Comparison of ENCODE assay signal across 8 cellular contexts in the genomic region with DNA sequence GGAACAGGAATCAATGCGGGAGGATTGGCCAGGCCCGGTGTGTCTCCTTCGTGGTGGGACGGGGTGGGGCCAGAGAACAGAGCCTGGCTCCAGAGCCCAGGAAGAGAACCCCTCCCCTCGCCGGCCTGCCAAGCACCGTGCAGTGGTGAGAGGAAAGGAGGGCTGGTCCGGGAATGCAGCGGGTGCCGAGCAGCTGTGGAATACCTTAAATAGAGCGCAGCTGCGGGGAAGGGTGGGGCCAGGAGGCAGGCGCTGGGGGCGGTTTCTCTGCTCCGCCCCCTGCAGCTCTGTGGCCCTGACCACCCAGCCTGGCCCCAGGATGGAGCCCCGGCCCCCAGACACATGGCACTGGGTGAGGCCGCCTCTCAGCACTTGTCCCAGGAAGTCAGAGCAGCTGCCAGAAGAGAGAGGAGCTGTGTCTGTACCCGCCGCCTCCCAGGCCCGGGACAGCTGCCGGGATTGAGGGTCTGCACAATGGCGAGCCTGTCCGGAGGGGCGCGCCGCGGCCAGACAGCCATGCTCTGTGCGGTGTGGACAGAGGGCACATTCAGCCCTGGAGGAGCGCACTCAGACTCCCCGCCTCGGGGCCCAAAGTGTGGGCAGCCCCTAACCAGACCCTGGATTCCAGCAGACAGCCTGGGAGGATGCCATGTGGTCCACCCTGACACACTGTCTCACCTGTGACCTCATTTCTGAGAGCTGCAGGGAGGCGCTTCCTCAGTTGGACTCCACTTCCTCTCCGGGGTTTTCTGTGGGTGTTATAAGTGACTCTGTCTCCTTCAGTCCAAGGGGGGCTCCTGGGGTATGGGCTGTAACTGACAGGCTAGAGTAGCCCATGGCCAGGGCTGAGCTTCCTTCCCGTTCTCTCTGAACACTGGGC.
DNase-seq lines count a peak whose midpoint lies in the region; ATAC-seq and TF ChIP-seq lines count a peak whose summit lies in the region.

No MANE protein-coding gene starts in this region.

- H3K36me3 Mint-ChIP-seq in T-cell: peaks cover 18% of the 10 kb centered on the region

- TF ChIP-seq CTCF in fibroblast of lung (conservative IDR thresholded peaks at IDR 0.05 in 1 of 2, IDR thresholded peaks at IDR 0.05 in 1 of 2; ENCODE audit: low read depth in 1 of 2, low read length in 2 of 2) (no peak), osteoblast (IDR thresholded peaks at IDR 0.05; ENCODE audit: extremely low read depth, low read depth, low read length) (no peak), GM10266 (IDR thresholded peaks at IDR 0.05; ENCODE audit: control insufficient read depth, insufficient read depth, low read depth, missing control alignments) (no peak)

- H3K4me1 Mint-ChIP-seq in T-cell: peaks cover 71 to 90% (median 80%) of the 10 kb centered on the region in 3 donors

- ATAC-seq in T-cell (replicated peaks in 1 of 4) (peak in 2 of 4 experiments; percentile 31 to 66), GM21360 (IDR thresholded peaks at IDR 0.05; ENCODE audit: unreplicated experiment) (no peak)

- CTCF ChIA-PET in T-cell (lab: Charles Lee): interaction anchor here in 1 of 2 donors (0.5 to 1.4 kb wide), 3 partner anchors 8 to 86 kb away, joined by 3 to 8 read pairs (median 5); no protein-coding TSS in a partner anchor

- peak overlapping the region in 2 of 3 donors; percentile 59 to 92 for H3K4me3 Mint-ChIP-seq in T-cell

- H3K9me3 Mint-ChIP-seq in T-cell: no peaks in the 10 kb centered on the region

- H3K79me2 ChIP-seq in fibroblast of lung (ENCODE audit: control insufficient read depth, insufficient read depth, low read length) (peaks cover 92% of the 10 kb centered on the region), osteoblast (ENCODE audit: insufficient read depth, low read length) (peaks cover 95% of the 10 kb centered on the region)

- H3K27me3 Mint-ChIP-seq in T-cell: no peaks in the 10 kb centered on the region

- H3K4me2 ChIP-seq in fibroblast of lung (ENCODE audit: extremely low read depth, insufficient read depth, low read length) (peak overlapping the region; percentile 32), osteoblast (ENCODE audit: insufficient read depth, low read length) (no peak overlapping the region)

- peak overlapping the region; percentile 93 to 100 for H3K27ac Mint-ChIP-seq in T-cell

- H3K4me1 ChIP-seq in fibroblast of lung (ENCODE audit: control insufficient read depth, extremely low read depth, insufficient read depth, low read length) (peaks cover 46% of the 10 kb centered on the region), osteoblast (ENCODE audit: insufficient read depth, low read length) (peaks cover 70% of the 10 kb centered on the region)

- H3K4me3 ChIP-seq in fibroblast of lung (replicated peaks in 1 of 4; ENCODE audit: control extremely low read depth in 1 of 4, insufficient read depth in 1 of 4, low read depth in 3 of 4, low read length in 4 of 4) (no peak overlapping the region), osteoblast (ENCODE audit: insufficient read depth, low read length) (no peak overlapping the region)

- H4K20me1 ChIP-seq in fibroblast of lung (ENCODE audit: control insufficient read depth, extremely low read depth, insufficient read depth, low read length) (no peaks in the 10 kb centered on the region), osteoblast (ENCODE audit: insufficient read depth, low read length) (peaks cover 24% of the 10 kb centered on the region)

- no peak overlapping the region for H2AFZ ChIP-seq in fibroblast of lung (ENCODE audit: low read length)
- no peak overlapping the region for H2AFZ ChIP-seq in osteoblast (ENCODE audit: low read length)

- peaks cover 13% of the 10 kb centered on the region for H3K36me3 ChIP-seq in fibroblast of lung (ENCODE audit: control insufficient read depth, insufficient read depth, low read length)
- H3K36me3 ChIP-seq in osteoblast (ENCODE audit: insufficient read depth, low read length): peaks cover 14% of the 10 kb centered on the region

- H3K27ac ChIP-seq in fibroblast of lung (ENCODE audit: insufficient read depth, low read length) (peak overlapping the region; percentile 52), osteoblast (ENCODE audit: low read depth, low read length) (peak overlapping the region; percentile 58)

- H3K9ac ChIP-seq in fibroblast of lung (ENCODE audit: insufficient read depth, low read length): peak overlapping the region; percentile 0

- H3K27me3 ChIP-seq in fibroblast of lung (ENCODE audit: control insufficient read depth, insufficient read depth, low read length) (no peaks in the 10 kb centered on the region), osteoblast (ENCODE audit: insufficient read depth, low read length) (no peaks in the 10 kb centered on the region)

- H3K9me3 ChIP-seq in fibroblast of lung (ENCODE audit: control insufficient read depth, insufficient read depth, low read depth, low read length) (no peaks in the 10 kb centered on the region), osteoblast (ENCODE audit: low read depth, low read length) (no peaks in the 10 kb centered on the region)

- DNase-seq in CD1c-positive myeloid dendritic cell (ENCODE audit: extremely low spot score): peak; percentile 42
- peak in 20 of 34 experiments; percentile 32 to 71 (median 48) for DNase-seq in T-cell
- DNase-seq in fibroblast of lung (ENCODE audit: low read depth in 2 of 2): peak; percentile 83 to 92
- DNase-seq in osteoblast (ENCODE audit: insufficient read length, low spot score, missing footprints): no peak
- no peak for DNase-seq in GM10266 (ENCODE audit: extremely low spot score)
- DNase-seq in GF-D8 (lab: John Stamatoyannopoulos, UW): no peak
- no peak for DNase-seq in MV-4-11 (lab: John Stamatoyannopoulos, UW)

- POLR2A ChIA-PET in T-cell (lab: Charles Lee): interaction anchor here in 1 of 2 donors (0.6 kb wide), 2 partner anchors 644 to 1344 kb away, joined by 3 to 17 read pairs; no protein-coding TSS in a partner anchor

Comparison
In these comparisons a context has a peak if more than half of its experiments do, and no peak if none do; other contexts are left out.
1. DNase-seq: peak in CD1c-positive myeloid dendritic cell (single experiment), T-cell (20 of 34) and fibroblast of lung (2 of 2); none in osteoblast (single experiment), GM10266 (single experiment), GF-D8 (single experiment) and MV-4-11 (single experiment).